Comparison of ENCODE assay signal across 1 cellular context in genomic region chr12:48883305-48884171, GRCh38.
TF ChIP-seq lines count a peak whose summit lies in the region.

No MANE protein-coding gene starts in this region.

TF ChIP-seq in HepG2, 621 proteins besides CTCF, POLR2A, EP300 and RAD21 (continued from another document and continues in another):
- TF ChIP-seq ZNF574 (CRISPR knock-in tag; IDR thresholded peaks at IDR 0.05) (no peak), ZBTB39 (CRISPR knock-in tag; IDR thresholded peaks at IDR 0.05) (no peak), ATF7-NPFF (CRISPR knock-in tag; IDR thresholded peaks at IDR 0.05; ENCODE audit: low read depth) (no peak), DR1 (CRISPR knock-in tag; IDR thresholded peaks at IDR 0.05) (no peak), ATF7 (IDR thresholded peaks at IDR 0.05) (no peak), ATF7 (CRISPR knock-in tag; IDR thresholded peaks at IDR 0.05) (no peak), TBL1XR1 (IDR thresholded peaks at IDR 0.05; ENCODE audit: borderline replicate concordance, low read length, partially characterized antibody) (no peak), ARNT2 (CRISPR knock-in tag; IDR thresholded peaks at IDR 0.05; ENCODE audit: low read depth) (no peak), KLF13 (CRISPR knock-in tag; IDR thresholded peaks at IDR 0.05) (no peak), ZSCAN20 (CRISPR knock-in tag; IDR thresholded peaks at IDR 0.05; ENCODE audit: borderline replicate concordance) (no peak), RFXAP (CRISPR knock-in tag; IDR thresholded peaks at IDR 0.05; ENCODE audit: borderline replicate concordance) (no peak), USF2 (IDR thresholded peaks at IDR 0.05; ENCODE audit: low read depth, low read length) (no peak), USF2 (CRISPR knock-in tag; IDR thresholded peaks at IDR 0.05; ENCODE audit: borderline replicate concordance) (no peak), ZNF335 (CRISPR knock-in tag; IDR thresholded peaks at IDR 0.05) (no peak), ATM (IDR thresholded peaks at IDR 0.05; ENCODE audit: borderline replicate concordance) (no peak), ZFP90 (CRISPR knock-in tag; IDR thresholded peaks at IDR 0.05; ENCODE audit: borderline replicate concordance) (no peak), ZNF234 (CRISPR knock-in tag; conservative IDR thresholded peaks at IDR 0.05) (no peak), EZH2 (conservative IDR thresholded peaks at IDR 0.05; ENCODE audit: low read depth, low read length) (no peak), ZSCAN5A (CRISPR knock-in tag; IDR thresholded peaks at IDR 0.05; ENCODE audit: borderline replicate concordance) (0 out of 2 replicates have a peak, but pooled peaks have one; percentile 30), ATF6 (CRISPR knock-in tag; conservative IDR thresholded peaks at IDR 0.05) (no peak), ZNF841 (CRISPR knock-in tag; IDR thresholded peaks at IDR 0.05; ENCODE audit: borderline replicate concordance) (no peak), KMT2B (CRISPR knock-in tag; IDR thresholded peaks at IDR 0.05) (no peak), ZNF773 (CRISPR knock-in tag; IDR thresholded peaks at IDR 0.05; ENCODE audit: borderline replicate concordance) (no peak), NFKB2 (CRISPR knock-in tag; IDR thresholded peaks at IDR 0.05; ENCODE audit: borderline replicate concordance) (no peak; the same call in 1 of the 2 replicates), ZNF772 (CRISPR knock-in tag; IDR thresholded peaks at IDR 0.05) (no peak), ZNF552 (CRISPR knock-in tag; IDR thresholded peaks at IDR 0.05; ENCODE audit: borderline replicate concordance) (no peak), ZBTB3 (CRISPR knock-in tag; IDR thresholded peaks at IDR 0.05; ENCODE audit: borderline replicate concordance, low read depth) (no peak), ZNF883 (CRISPR knock-in tag; IDR thresholded peaks at IDR 0.05; ENCODE audit: not compliant biosample characterization) (no peak), THAP11 (CRISPR knock-in tag; IDR thresholded peaks at IDR 0.05) (no peak), ZNF260 (CRISPR knock-in tag; IDR thresholded peaks at IDR 0.05; ENCODE audit: borderline replicate concordance, low read depth) (no peak), ZFY (CRISPR knock-in tag; IDR thresholded peaks at IDR 0.05) (peak; percentile 46; the same call in 1 of the 2 replicates), FOXK2 (IDR thresholded peaks at IDR 0.05) (no peak), GRHL1 (CRISPR knock-in tag; conservative IDR thresholded peaks at IDR 0.05) (no peak), ZNF703 (CRISPR knock-in tag; IDR thresholded peaks at IDR 0.05; ENCODE audit: borderline replicate concordance) (no peak), MEIS2 (CRISPR knock-in tag; IDR thresholded peaks at IDR 0.05) (no peak), ZNF678 (CRISPR knock-in tag; IDR thresholded peaks at IDR 0.05) (no peak), DPF2 (CRISPR knock-in tag; IDR thresholded peaks at IDR 0.05; ENCODE audit: borderline replicate concordance, low read depth) (0 out of 2 replicates have a peak, but pooled peaks have one; percentile 18), GABPB1 (CRISPR knock-in tag; IDR thresholded peaks at IDR 0.05) (no peak), KAT2B (IDR thresholded peaks at IDR 0.05; ENCODE audit: borderline replicate concordance, low read depth, low read length) (no peak), ZNF878 (CRISPR knock-in tag; IDR thresholded peaks at IDR 0.05) (no peak), ZBTB2 (CRISPR knock-in tag; IDR thresholded peaks at IDR 0.05; ENCODE audit: low read depth) (no peak), NFRKB (IDR thresholded peaks at IDR 0.05) (no peak), TFAP4 (IDR thresholded peaks at IDR 0.05; ENCODE audit: borderline replicate concordance, low read depth) (no peak), SKI (IDR thresholded peaks at IDR 0.05; ENCODE audit: partially characterized antibody) (peak; percentile 75), ELF1 (CRISPR knock-in tag; IDR thresholded peaks at IDR 0.05) (no peak), ZBTB7B (CRISPR knock-in tag; IDR thresholded peaks at IDR 0.05) (peak; percentile 87), ZFP37 (CRISPR knock-in tag; IDR thresholded peaks at IDR 0.05; ENCODE audit: borderline replicate concordance) (no peak), ZFYVE20 (CRISPR knock-in tag; IDR thresholded peaks at IDR 0.05; ENCODE audit: borderline replicate concordance, low read depth) (no peak), SYNCRIP (IDR thresholded peaks at IDR 0.05; ENCODE audit: insufficient read depth, low read depth, low read length) (no peak), PRDM15 (CRISPR knock-in tag; IDR thresholded peaks at IDR 0.05) (no peak), DMAP1 (CRISPR knock-in tag; IDR thresholded peaks at IDR 0.05) (no peak), HMG20A (CRISPR knock-in tag; IDR thresholded peaks at IDR 0.05; ENCODE audit: borderline replicate concordance) (peak; percentile 30; the same call in 1 of the 2 replicates)
